ENCODE assay signal across 15 cellular contexts in the genomic region with DNA sequence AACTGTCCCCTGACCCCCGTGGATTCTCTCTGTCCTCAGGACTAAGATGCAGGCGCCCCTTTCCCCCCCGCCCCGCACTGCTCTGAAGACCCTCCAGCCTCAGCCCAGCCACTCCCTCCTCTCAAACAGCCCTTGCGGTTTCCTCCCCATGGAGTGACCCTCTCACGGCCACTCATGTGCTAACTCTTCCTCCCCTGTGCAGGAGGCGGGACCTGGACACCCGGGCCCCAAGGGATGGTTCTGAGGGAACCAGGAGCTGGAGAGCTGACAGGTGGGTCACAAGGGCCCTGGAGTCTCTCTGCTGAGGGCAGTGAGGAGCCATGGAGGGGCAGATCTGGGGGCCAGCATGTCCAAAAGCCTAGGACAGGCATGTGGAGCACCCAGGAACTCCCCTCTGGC. TPM values are rescaled to one million over a fixed set of nuclear protein-coding genes. Genes with fewer than 3 reads are reported as not detected.
DNase-seq lines count a peak whose midpoint lies in the region; ATAC-seq and TF ChIP-seq lines count a peak whose summit lies in the region.
"Had no signal": no experiment of that assay in that cellular context is flagged by ENCODE, and none has a peak within 500 bp of the region (broad histone marks: within the 10 kb centered on the region; RNA-seq: fewer than 3 reads in every experiment).

No MANE protein-coding gene starts in this region.

- H3K23ac ChIP-seq in H9 (ENCODE audit: insufficient read length, low read depth, low read length) (no peak overlapping the region), neuronal stem cell (ENCODE audit: low read depth, low read length, poor library complexity) (no peak overlapping the region)

- no peaks in the 10 kb centered on the region for H4K20me1 ChIP-seq in H9 (ENCODE audit: control insufficient read depth, insufficient read depth, insufficient read length)

- TF ChIP-seq CTCF in BE2C (IDR thresholded peaks at IDR 0.05; ENCODE audit: low read depth, low read length) (no peak), H9 (conservative IDR thresholded peaks at IDR 0.05) (no peak), endodermal cell (conservative IDR thresholded peaks at IDR 0.05) (no peak)

- no peaks in the 10 kb centered on the region for H3K9me3 ChIP-seq in BE2C
- no peaks in the 10 kb centered on the region for H3K9me3 ChIP-seq in H9 (ENCODE audit: control insufficient read depth, low read depth, low read length)
- H3K9me3 ChIP-seq in endodermal cell (ENCODE audit: control insufficient read depth, low read length) = no peaks in the 10 kb centered on the region
- peaks cover 0 to 2% of the 10 kb centered on the region in 2 donors for H3K9me3 ChIP-seq in neuronal stem cell (replicated peaks in 1 of 2; ENCODE audit: control insufficient read depth in 2 of 2, insufficient read depth in 1 of 2, low read depth in 1 of 2, low read length in 2 of 2)
- H3K9me3 ChIP-seq: colonic mucosa had no signal

- H4K5ac ChIP-seq in H9 (ENCODE audit: insufficient read length, low read depth, low read length) = no peak overlapping the region

- H3K4me3 ChIP-seq in BE2C (ENCODE audit: low read depth, low read length) = peak overlapping the region; percentile 79
- H3K4me3 ChIP-seq in endodermal cell (ENCODE audit: low read length) = peak overlapping the region; percentile 90
- peak overlapping the region in 1 of 2 donors; percentile 70 for H3K4me3 ChIP-seq in neuronal stem cell (ENCODE audit: low read length in 2 of 2)
- H3K4me3 ChIP-seq: colonic mucosa, lung had no signal

- H3K4me1 ChIP-seq in BE2C (peaks cover 10% of the 10 kb centered on the region), H9 (ENCODE audit: insufficient read depth, low read length) (peaks cover 5% of the 10 kb centered on the region; the same call in 1 of the 2 replicates), endodermal cell (ENCODE audit: control insufficient read depth, insufficient read depth, low read length) (peaks cover 4% of the 10 kb centered on the region), neuronal stem cell (ENCODE audit: control insufficient read depth in 2 of 2, insufficient read depth in 1 of 2, low read depth in 1 of 2, low read length in 2 of 2) (peaks cover 20 to 27% of the 10 kb centered on the region in 2 donors)
- H3K4me1 ChIP-seq: colonic mucosa had no signal

- H3K36me3 ChIP-seq in BE2C (peaks cover 3% of the 10 kb centered on the region; the same call in 1 of the 2 replicates), endodermal cell (ENCODE audit: control insufficient read depth, insufficient read depth, low read length) (no peaks in the 10 kb centered on the region), neuronal stem cell (replicated peaks in 1 of 2; ENCODE audit: control insufficient read depth in 2 of 2, insufficient read depth in 2 of 2, low read length in 2 of 2) (peaks cover 0 to 12% of the 10 kb centered on the region in 2 donors)
- H3K36me3 ChIP-seq: colonic mucosa had no signal

- no peak for TF ChIP-seq POLR2A in erythroblast (IDR thresholded peaks at IDR 0.05; ENCODE audit: low read length)

- no peak overlapping the region for H3K27ac Mint-ChIP-seq in H9
- H3K27ac Mint-ChIP-seq in endodermal cell = no peak overlapping the region

- H3K4me2 ChIP-seq in H9 (ENCODE audit: insufficient read depth, insufficient read length, low read length) = peak overlapping the region; percentile 43
- no peak overlapping the region for H3K4me2 ChIP-seq in neuronal stem cell (ENCODE audit: insufficient read depth, low read length, poor library complexity, severe bottlenecking)

- H2BK20ac ChIP-seq in H9 (ENCODE audit: low read depth, low read length, poor library complexity, severe bottlenecking) = no peak overlapping the region

- no peak overlapping the region for H3K56ac ChIP-seq in H9 (ENCODE audit: insufficient read length, low read depth, low read length)

- 0 out of 2 replicates have a peak, but pooled peaks cover 4% of the 10 kb centered on the region for H3K79me2 ChIP-seq in H9 (ENCODE audit: insufficient read depth, low read length)

- H3K9me3 Mint-ChIP-seq in H9 (peaks cover 0 to 3% of the 10 kb centered on the region in 2 experiments; a peak in 1 of 5 replicates), endodermal cell (no peaks in the 10 kb centered on the region)

- no peak overlapping the region for H2BK5ac ChIP-seq in H9 (ENCODE audit: insufficient read length, low read length)
- no peak overlapping the region for H2BK5ac ChIP-seq in neuronal stem cell (ENCODE audit: low read length)

- DNase-seq in BE2C (no peak), H9 (no peak), endodermal cell (no peak), neuronal stem cell (ENCODE audit: low spot score) (no peak), erythroblast (lab: John Stamatoyannopoulos, UW) (no peak), NCI-H1417 treated with DMSO at 0.1 percent for 48 hours (lab: John Stamatoyannopoulos, UW) (no peak), DMS 273 (lab: John Stamatoyannopoulos, UW; ENCODE audit: unreplicated experiment) (no peak), left colon (no peak)
- DNase-seq: activated gamma-delta T cell treated with Interleukin-2 at 50 U/mL for 16 hours, colonic mucosa, SHP77 had no signal

- intact Hi-C loops in left colon (cut with DNase I, micrococcal nuclease) = no loop called here

- H2AK5ac ChIP-seq in H9 (ENCODE audit: insufficient read length, low read length) (no peak overlapping the region), neuronal stem cell (ENCODE audit: low read depth, low read length) (peak overlapping the region; percentile 85)

- H3K27ac ChIP-seq in H9 (ENCODE audit: insufficient read length, low read depth, low read length) (no peak overlapping the region), endodermal cell (ENCODE audit: low read depth, low read length) (no peak overlapping the region), neuronal stem cell (replicated peaks; ENCODE audit: low read length) (no peak overlapping the region)

- H2BK120ac ChIP-seq in H9 (ENCODE audit: low read depth, low read length, poor library complexity, severe bottlenecking) = no peak overlapping the region
- no peak overlapping the region for H2BK120ac ChIP-seq in neuronal stem cell (ENCODE audit: low read depth, low read length)

- H3K4me1 Mint-ChIP-seq in H9 (peaks cover 18 to 32% of the 10 kb centered on the region in 2 experiments), endodermal cell (peaks cover 18% of the 10 kb centered on the region)

- no peak overlapping the region for H3K18ac ChIP-seq in H9 (ENCODE audit: insufficient read length, low read depth, low read length)
- no peak overlapping the region for H3K18ac ChIP-seq in neuronal stem cell (ENCODE audit: low read length)

- no peak overlapping the region for H2AFZ ChIP-seq in H9 (ENCODE audit: low read length)
- H2AFZ ChIP-seq in neuronal stem cell (ENCODE audit: low read length) = peak overlapping the region; percentile 35

- peaks cover 5% of the 10 kb centered on the region for H3K23me2 ChIP-seq in H9 (ENCODE audit: insufficient read length, low read depth, low read length, poor library complexity, severe bottlenecking)

- H3K36me3 Mint-ChIP-seq in H9 (ENCODE audit: insufficient read depth in 1 of 3, low read depth in 3 of 3) (peaks cover 11 to 17% (median 13%) of the 10 kb centered on the region in 3 experiments), endodermal cell (ENCODE audit: low read depth) (peaks cover 20% of the 10 kb centered on the region)

- H4K91ac ChIP-seq in H9 (ENCODE audit: insufficient read length, low read depth, low read length) = no peak overlapping the region
- H4K91ac ChIP-seq in neuronal stem cell (ENCODE audit: low read depth, low read length, poor library complexity) = no peak overlapping the region

- no peaks in the 10 kb centered on the region for H3K27me3 ChIP-seq in BE2C
- no peaks in the 10 kb centered on the region for H3K27me3 ChIP-seq in H9 (ENCODE audit: insufficient read depth, low read length)
- H3K27me3 ChIP-seq in endodermal cell (ENCODE audit: control insufficient read depth, insufficient read depth, low read length, poor library complexity, severe bottlenecking) = no peaks in the 10 kb centered on the region
- peaks cover 0 to 15% (median 0%) of the 10 kb centered on the region in 3 experiments for H3K27me3 ChIP-seq in neuronal stem cell (ENCODE audit: control insufficient read depth in 3 of 3, insufficient read depth in 3 of 3, low read depth in 1 of 3, low read length in 3 of 3)
- H3K27me3 ChIP-seq: colonic mucosa had no signal

- H3K4ac ChIP-seq in H9 (ENCODE audit: low read depth, low read length) = no peak overlapping the region
- H3K4ac ChIP-seq in neuronal stem cell (ENCODE audit: low read length) = no peak overlapping the region

- no peak overlapping the region for H4K8ac ChIP-seq in H9 (replicated peaks; ENCODE audit: insufficient read length, low read depth, low read length)
- no peak overlapping the region for H4K8ac ChIP-seq in neuronal stem cell (ENCODE audit: low read depth, low read length)

- no CpG with 5 or more reads among the region's 8 CpGs for WGBS in H9 (ENCODE audit: extremely low coverage, insufficient read length, low lambda C conversion rate)
- WGBS in endodermal cell (ENCODE audit: insufficient coverage in 1 of 2, insufficient read length in 1 of 2), 2 experiments = 89% methylated on average over 8 of the region's 8 CpGs; no CpG with 5 or more reads in 1 of the 2 experiments
- WGBS in neuronal stem cell (ENCODE audit: extremely low coverage in 2 of 2, insufficient read length in 2 of 2, insufficient replicate concordance in 1 of 2), 2 donors = no CpG with 5 or more reads among the region's 8 CpGs

- H3K14ac ChIP-seq in H9 (ENCODE audit: insufficient read depth, low read length) (no peak overlapping the region), neuronal stem cell (ENCODE audit: low read length) (no peak overlapping the region)

- peaks cover 6% of the 10 kb centered on the region for H3K27me3 Mint-ChIP-seq in H9 (ENCODE audit: low read depth)
- peaks cover 20% of the 10 kb centered on the region for H3K27me3 Mint-ChIP-seq in endodermal cell (ENCODE audit: insufficient read depth)

- H2BK12ac ChIP-seq in H9 (ENCODE audit: insufficient read length, low read depth, low read length) (no peak overlapping the region), neuronal stem cell (ENCODE audit: low read length) (no peak overlapping the region)

- H3K9ac ChIP-seq in H9 (ENCODE audit: extremely low read depth, insufficient read length, low read length) = no peak overlapping the region
- H3K9ac ChIP-seq in endodermal cell (ENCODE audit: extremely low read depth, low read length, poor library complexity, severe bottlenecking) = no peak overlapping the region
- H3K9ac ChIP-seq in neuronal stem cell (ENCODE audit: low read depth, low read length, poor library complexity) = no peak overlapping the region

- ATAC-seq in left colon = no peak
- ATAC-seq: activated CD4-positive, CD25-positive, alpha-beta regulatory T cell treated with anti-CD3 and anti-CD28 coated beads, Interleukin-2, amount 50 U/mL, for 24 hours had no signal

- no peak overlapping the region; a peak in 1 of 5 replicates for H3K4me3 Mint-ChIP-seq in H9
- peak overlapping the region; percentile 69 for H3K4me3 Mint-ChIP-seq in endodermal cell

- no peak overlapping the region for H3T11ph ChIP-seq in H9 (ENCODE audit: low read length)

- H2BK15ac ChIP-seq in H9 (ENCODE audit: low read depth, low read length) (no peak overlapping the region), neuronal stem cell (ENCODE audit: low read length) (peak overlapping the region; percentile 39)

- no peaks in the 10 kb centered on the region for H3K79me1 ChIP-seq in H9 (ENCODE audit: insufficient read depth, low read depth, low read length, poor library complexity, severe bottlenecking)
- no peaks in the 10 kb centered on the region for H3K79me1 ChIP-seq in neuronal stem cell (ENCODE audit: low read depth, low read length)

RNA-seq across cellular contexts. Expression of a gene that starts 1.9 kb away (rescaled TPM):
- polyA plus RNA-seq in BE2C (2012; ENCODE audit: insufficient read depth, insufficient read length, low read depth) = 60.2 TPM
- total RNA-seq in H9 (2021) (68.2 and 72.2 TPM in 2 replicates), endodermal cell (10 to 100 TPM; 35.9 to 39.2 TPM), left colon (100 to 1,000 TPM in 1 of 2 donors, 10 to 100 TPM in 1; 63.5 to 115 TPM)
- polyA plus RNA-seq in endodermal cell (2013, experiment 1 of 2) = 30.9 TPM
- polyA plus RNA-seq in endodermal cell (2013, experiment 2 of 2) = 30.8 TPM
- 26.8 TPM for polyA plus RNA-seq in neuronal stem cell (2013, experiment 1 of 2)
- 26.2 TPM for polyA plus RNA-seq in neuronal stem cell (2013, experiment 2 of 2)

RNA-seq across cellular contexts. Expression of a gene that starts 5.0 kb away (rescaled TPM):
- not detected for polyA plus RNA-seq in BE2C (2012; ENCODE audit: insufficient read depth, insufficient read length, low read depth)
- total RNA-seq in H9 (2021) = 1.2 and 2.1 TPM in 2 replicates
- 1 to 10 TPM in 1 of 2 donors, under 1 TPM in 1; 0.62 to 2.3 TPM for total RNA-seq in endodermal cell
- polyA plus RNA-seq in endodermal cell (2013, experiment 1 of 2) = 0.39 TPM
- polyA plus RNA-seq in endodermal cell (2013, experiment 2 of 2) = not detected
- polyA plus RNA-seq in neuronal stem cell (2013, experiment 1 of 2) = 2.1 TPM
- polyA plus RNA-seq in neuronal stem cell (2013, experiment 2 of 2) = 2.3 TPM
- not detected for total RNA-seq in left colon
- total RNA-seq: colonic mucosa, glomerular endothelial cell, lung had no signal
- polyA plus RNA-seq: lung, small intestine had no signal

RNA-seq across cellular contexts. Expression of a gene that starts 16.4 kb away (rescaled TPM):
- 0.12 TPM for polyA plus RNA-seq in BE2C (2012; ENCODE audit: insufficient read depth, insufficient read length, low read depth)
- total RNA-seq in H9 (2021) (0.31 TPM in 2 replicates), endodermal cell (not detected), left colon (not detected)
- polyA plus RNA-seq in endodermal cell (2013, experiment 1 of 2) = 1.3 TPM
- 0.95 TPM for polyA plus RNA-seq in endodermal cell (2013, experiment 2 of 2)
- polyA plus RNA-seq in neuronal stem cell (2013, experiment 1 of 2) = 0.33 TPM
- polyA plus RNA-seq in neuronal stem cell (2013, experiment 2 of 2) = 0.30 TPM
- total RNA-seq: colonic mucosa, glomerular endothelial cell had no signal
- polyA plus RNA-seq: lung had no signal

RNA-seq across cellular contexts. Expression of a gene that starts 16.9 kb away (rescaled TPM):
- polyA plus RNA-seq in BE2C (2012; ENCODE audit: insufficient read depth, insufficient read length, low read depth) = 18.3 TPM
- total RNA-seq in H9 (2021) (16.5 and 16.6 TPM in 2 replicates), endodermal cell (10 to 100 TPM in 1 of 2 donors, 1 to 10 TPM in 1; 9.9 to 12.6 TPM), left colon (10 to 100 TPM in 1 of 2 donors, 1 to 10 TPM in 1; 8.0 to 10.3 TPM)
- polyA plus RNA-seq in endodermal cell (2013, experiment 1 of 2) = 8.9 TPM
- 11.8 TPM for polyA plus RNA-seq in endodermal cell (2013, experiment 2 of 2)
- polyA plus RNA-seq in neuronal stem cell (2013, experiment 1 of 2) = 8.4 TPM
- polyA plus RNA-seq in neuronal stem cell (2013, experiment 2 of 2) = 8.7 TPM

RNA-seq across cellular contexts. Expression of a gene that starts 25.4 kb away (rescaled TPM):
- polyA plus RNA-seq in BE2C (2012; ENCODE audit: insufficient read depth, insufficient read length, low read depth) = 169 TPM
- total RNA-seq in H9 (2021) = 48.7 and 51.2 TPM in 2 replicates
- 10 to 100 TPM; 51.3 to 67.1 TPM for total RNA-seq in endodermal cell
- polyA plus RNA-seq in endodermal cell (2013, experiment 1 of 2) = 66.6 TPM
- 69.7 TPM for polyA plus RNA-seq in endodermal cell (2013, experiment 2 of 2)
- 117 TPM for polyA plus RNA-seq in neuronal stem cell (2013, experiment 1 of 2)
- 115 TPM for polyA plus RNA-seq in neuronal stem cell (2013, experiment 2 of 2)
- total RNA-seq in left colon = 1 to 10 TPM; 4.0 to 4.8 TPM
